12 cellular contexts compared by ENCODE assay signal in the genomic region with DNA sequence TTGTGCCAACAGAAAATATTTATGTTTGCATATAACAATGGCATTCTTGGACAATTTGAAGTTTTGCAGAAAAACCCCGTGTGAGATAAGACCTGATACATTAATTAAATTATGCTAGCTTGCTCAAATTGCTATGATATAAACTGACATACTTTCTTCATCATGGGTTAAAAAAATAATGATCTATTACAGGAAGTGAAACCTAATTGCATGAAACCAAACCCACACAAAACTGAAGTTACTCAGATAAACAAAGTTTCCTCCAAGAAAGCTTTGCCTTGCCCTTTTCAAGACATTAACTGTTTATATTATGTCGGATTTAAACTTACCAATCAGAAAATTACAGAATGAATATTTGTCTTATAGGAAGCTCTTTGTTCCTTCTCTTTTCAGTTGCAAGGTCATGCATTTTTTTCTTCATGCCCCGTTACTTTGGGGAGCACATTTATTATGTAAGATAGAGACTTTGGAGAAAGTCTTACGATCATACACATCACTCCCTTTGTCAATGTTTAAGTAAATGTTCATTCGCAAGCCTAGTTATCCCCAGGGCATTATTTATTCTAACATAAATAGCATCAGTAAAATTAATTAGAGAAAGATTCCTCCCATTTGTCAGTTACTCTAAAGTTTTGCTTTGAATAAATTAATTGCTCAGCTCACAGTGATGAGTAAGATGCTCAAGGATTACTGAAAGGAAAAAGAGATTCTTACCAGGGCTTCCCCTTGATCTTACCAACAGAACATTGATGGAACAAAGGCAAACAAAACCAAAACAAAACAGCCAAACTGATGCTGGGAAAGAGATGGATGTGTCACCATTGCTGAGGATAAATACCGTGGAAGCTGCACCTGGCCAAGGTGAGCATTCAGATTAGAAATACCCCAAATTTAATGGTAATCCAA. TPM values are rescaled to one million over a fixed set of nuclear protein-coding genes. Genes with fewer than 3 reads are reported as not detected.
DNase-seq lines count a peak whose midpoint lies in the region; ATAC-seq lines count a peak whose summit lies in the region.
"Had no signal": no experiment of that assay in that cellular context is flagged by ENCODE, and none has a peak within 500 bp of the region (broad histone marks: within the 10 kb centered on the region; RNA-seq: fewer than 3 reads in every experiment).

No MANE protein-coding gene starts in this region.

- H3K36me3 Mint-ChIP-seq in activated T-cell treated with anti-CD3 and anti-CD28 coated beads, Interleukin-2, amount 50 U/mL, for 4 hours (ENCODE audit: insufficient read depth): peaks cover 4% of the 10 kb centered on the region
- H3K36me3 Mint-ChIP-seq in stimulated activated naive CD8-positive, alpha-beta T cell treated with anti-CD3 and anti-CD28 coated beads, Interleukin-15, Interleukin-2, amounts not matched to agents 100 ng/mL and 50 ng/mL, for 24 hours (ENCODE audit: low read depth): no peaks in the 10 kb centered on the region

- H3K27ac Mint-ChIP-seq in stimulated activated naive CD8-positive, alpha-beta T cell treated with anti-CD3 and anti-CD28 coated beads, Interleukin-15, Interleukin-2, amounts not matched to agents 100 ng/mL and 50 ng/mL, for 24 hours: no peak overlapping the region

- no peak for DNase-seq in activated T-cell treated with anti-CD3 and anti-CD28 coated beads, Interleukin-2, amount 50 U/mL, for 4 hours
- DNase-seq in activated T-cell treated with anti-CD3 and anti-CD28 coated beads for 4 hours (no peak), iPS-NIHi11 (ENCODE audit: low spot score) (no peak), dedifferentiated amniotic fluid mesenchymal stem cell (ENCODE audit: extremely low spot score) (no peak), LoVo (ENCODE audit: low spot score) (no peak)
- DNase-seq: activated CD4-positive, CD25-positive, alpha-beta regulatory T cell; AML-193 had no signal

- H3K4me1 Mint-ChIP-seq in activated T-cell treated with anti-CD3 and anti-CD28 coated beads, Interleukin-2, amount 50 U/mL, for 4 hours (ENCODE audit: low read depth): peaks cover 15% of the 10 kb centered on the region
- H3K4me1 Mint-ChIP-seq in stimulated activated naive CD8-positive, alpha-beta T cell treated with anti-CD3 and anti-CD28 coated beads, Interleukin-15, Interleukin-2, amounts not matched to agents 100 ng/mL and 50 ng/mL, for 24 hours (ENCODE audit: low read depth): peaks cover 14% of the 10 kb centered on the region

- peaks cover 2% of the 10 kb centered on the region for H3K27me3 Mint-ChIP-seq in activated T-cell treated with anti-CD3 and anti-CD28 coated beads, Interleukin-2, amount 50 U/mL, for 4 hours (ENCODE audit: low read depth)
- peaks cover 10% of the 10 kb centered on the region for H3K27me3 Mint-ChIP-seq in stimulated activated naive CD8-positive, alpha-beta T cell treated with anti-CD3 and anti-CD28 coated beads, Interleukin-15, Interleukin-2, amounts not matched to agents 100 ng/mL and 50 ng/mL, for 24 hours

- peak overlapping the region; percentile 22 for H3K4me3 Mint-ChIP-seq in activated T-cell treated with anti-CD3 and anti-CD28 coated beads, Interleukin-2, amount 50 U/mL, for 4 hours
- peak overlapping the region; percentile 30 for H3K4me3 Mint-ChIP-seq in stimulated activated naive CD8-positive, alpha-beta T cell treated with anti-CD3 and anti-CD28 coated beads, Interleukin-15, Interleukin-2, amounts not matched to agents 100 ng/mL and 50 ng/mL, for 24 hours

- ATAC-seq in activated T-cell treated with anti-CD3 and anti-CD28 coated beads, Interleukin-2, amount 50 U/mL, for 4 hours: peak in 1 of 2 donors; percentile 73
- peak; percentile 89 for ATAC-seq in HG02623 (IDR thresholded peaks at IDR 0.05; ENCODE audit: unreplicated experiment)
- peak; percentile 77 for ATAC-seq in HG03575 (IDR thresholded peaks at IDR 0.05; ENCODE audit: extremely low read depth, insufficient number of reproducible peaks, low FRiP score, unreplicated experiment)

- H3K9me3 Mint-ChIP-seq in activated T-cell treated with anti-CD3 and anti-CD28 coated beads, Interleukin-2, amount 50 U/mL, for 4 hours: peaks cover 3% of the 10 kb centered on the region
- peaks cover 6% of the 10 kb centered on the region for H3K9me3 Mint-ChIP-seq in stimulated activated naive CD8-positive, alpha-beta T cell treated with anti-CD3 and anti-CD28 coated beads, Interleukin-15, Interleukin-2, amounts not matched to agents 100 ng/mL and 50 ng/mL, for 24 hours

RNA-seq across cellular contexts. Expression of a gene that starts 14.7 kb away (rescaled TPM):
- not detected for total RNA-seq in activated T-cell treated with anti-CD3 and anti-CD28 coated beads, Interleukin-2, amount 50 U/mL, for 4 hours
- total RNA-seq: cardiac muscle cell, H1 had no signal
